ENCODE assay signal across 19 cellular contexts in genomic region chr2:86251840-86252266, GRCh38. TPM values are rescaled to one million over a fixed set of nuclear protein-coding genes. Genes with fewer than 3 reads are reported as not detected.
DNase-seq lines count a peak whose midpoint lies in the region; ATAC-seq and TF ChIP-seq lines count a peak whose summit lies in the region.
"Had no signal": no experiment of that assay in that cellular context is flagged by ENCODE, and none has a peak within 500 bp of the region (broad histone marks: within the 10 kb centered on the region; RNA-seq: fewer than 3 reads in every experiment).

No MANE protein-coding gene starts in this region.

- intact Hi-C loops in body of pancreas (cut with DNase I) = no loop called here
- intact Hi-C loops in CD14-positive monocyte (cut with micrococcal nuclease) = no loop called here

- TF ChIP-seq POLR2A in body of pancreas (IDR thresholded peaks at IDR 0.05) = no peak

- H3K36me3 ChIP-seq in BE2C (no peaks in the 10 kb centered on the region), GM23338 (ENCODE audit: insufficient read depth) (no peaks in the 10 kb centered on the region), body of pancreas (replicated peaks in 1 of 2; ENCODE audit: insufficient read depth in 1 of 2, low read depth in 2 of 2) (no peaks in the 10 kb centered on the region)

- H3K9me3 ChIP-seq in BE2C = no peaks in the 10 kb centered on the region
- H3K9me3 ChIP-seq in body of pancreas = no peaks in the 10 kb centered on the region

- peaks cover 9% of the 10 kb centered on the region; the same call in 1 of the 2 replicates for H3K9me2 ChIP-seq in GM23338 (ENCODE audit: insufficient read depth)

- H3K36me3 Mint-ChIP-seq in GM23338 (ENCODE audit: low read depth) (no peaks in the 10 kb centered on the region), CD14-positive monocyte (no peaks in the 10 kb centered on the region)
- H3K36me3 Mint-ChIP-seq: activated naive CD8-positive, alpha-beta T cell treated with anti-CD3 and anti-CD28 coated beads, Interleukin-2, amount 10 ng/mL, durations not matched to agents 7 days and 5 days; CD8-positive, alpha-beta T cell; natural killer cell had no signal

- no peak overlapping the region for H3K4me2 ChIP-seq in GM23338

- ATAC-seq in GM23338 = no peak
- ATAC-seq in body of pancreas = no peak
- ATAC-seq: CD8-positive, alpha-beta T cell; effector memory CD8-positive, alpha-beta T cell; natural killer cell; right cardiac atrium had no signal

- H3K27me3 ChIP-seq in BE2C = no peaks in the 10 kb centered on the region
- no peaks in the 10 kb centered on the region for H3K27me3 ChIP-seq in GM23338 (ENCODE audit: insufficient read depth)
- no peaks in the 10 kb centered on the region for H3K27me3 ChIP-seq in body of pancreas

- WGBS in body of pancreas, 2 donors = 81 to 87% methylated on average over 10 of the region's 10 CpGs

- H3K4me3 Mint-ChIP-seq in GM23338 = no peak overlapping the region
- H3K4me3 Mint-ChIP-seq in CD14-positive monocyte = no peak overlapping the region
- H3K4me3 Mint-ChIP-seq: activated B cell treated with CpG ODN at 0.5 μM for 24 hours; activated naive CD8-positive, alpha-beta T cell treated with anti-CD3 and anti-CD28 coated beads, Interleukin-2, amount 10 ng/mL, durations not matched to agents 7 days and 5 days; CD8-positive, alpha-beta T cell; effector memory CD8-positive, alpha-beta T cell; natural killer cell had no signal

- no peaks in the 10 kb centered on the region for H3K79me2 ChIP-seq in GM23338 (replicated peaks; ENCODE audit: insufficient read depth)

- H3F3A ChIP-seq in GM23338 (replicated peaks; ENCODE audit: low read depth) = no peaks in the 10 kb centered on the region

- H3K4me1 ChIP-seq in BE2C (peaks cover 11% of the 10 kb centered on the region), GM23338 (ENCODE audit: insufficient read depth) (peaks cover 22% of the 10 kb centered on the region; the same call in 1 of the 2 replicates), body of pancreas (peaks cover 8% of the 10 kb centered on the region)

- H3K27ac ChIP-seq in GM23338 (ENCODE audit: low read depth) (no peak overlapping the region), body of pancreas (no peak overlapping the region)

- H3K27me3 Mint-ChIP-seq in GM23338 (ENCODE audit: insufficient read depth, low read depth, poor library complexity) = peaks cover 9% of the 10 kb centered on the region
- H3K27me3 Mint-ChIP-seq in CD14-positive monocyte (ENCODE audit: low read depth in 3 of 3) = peaks cover 0 to 7% (median 5%) of the 10 kb centered on the region in 3 donors

- H3K27ac Mint-ChIP-seq in GM23338 = 0 out of 2 replicates have a peak overlapping the region, but pooled peaks have one; percentile 20
- H3K27ac Mint-ChIP-seq in CD14-positive monocyte = no peak overlapping the region
- H3K27ac Mint-ChIP-seq: activated B cell treated with CpG ODN at 0.5 μM for 24 hours; activated naive CD8-positive, alpha-beta T cell treated with anti-CD3 and anti-CD28 coated beads, Interleukin-2, amount 10 ng/mL, durations not matched to agents 7 days and 5 days; CD8-positive, alpha-beta T cell; effector memory CD8-positive, alpha-beta T cell; natural killer cell had no signal

- DNase-seq in BE2C = peak; percentile 32
- DNase-seq in GM23338 (ENCODE audit: low spot score) = no peak
- DNase-seq in body of pancreas = peak in 3 of 4 donors; percentile 15 to 35 (median 27)
- peak; percentile 69 for DNase-seq in mesenteric fat pad (ENCODE audit: low spot score)
- no peak for DNase-seq in NCI-H2171 treated with DMSO at 0.1 percent for 48 hours (lab: John Stamatoyannopoulos, UW)
- DNase-seq in hippocampal formation (lab: John Stamatoyannopoulos, UW) = no peak
- DNase-seq in CD14-positive monocyte (ENCODE audit: low spot score) = no peak
- DNase-seq: activated B cell treated with CpG ODN at 0.5 μM for 24 hours; activated CD4-positive, alpha-beta T cell treated with anti-CD3 and anti-CD28 coated beads, Interleukin-2, amount 50 U/mL, for 4 hours; activated effector memory CD4-positive, alpha-beta T cell treated with Interleukin-2 at 50 U/mL for 16 hours; activated naive CD8-positive, alpha-beta T cell treated with anti-CD3 and anti-CD28 coated beads, Interleukin-2, amount 10 ng/mL, durations not matched to agents 7 days and 5 days; CD8-positive, alpha-beta T cell; DND-41; effector memory CD8-positive, alpha-beta T cell; natural killer cell; NCI-H1092; NCI-H187 treated with DMSO at 0.1 percent for 48 hours; T-helper 9 cell had no signal

- H3K4me1 Mint-ChIP-seq in GM23338 = peaks cover 39% of the 10 kb centered on the region
- no peaks in the 10 kb centered on the region for H3K4me1 Mint-ChIP-seq in CD14-positive monocyte
- H3K4me1 Mint-ChIP-seq: activated naive CD8-positive, alpha-beta T cell treated with anti-CD3 and anti-CD28 coated beads, Interleukin-2, amount 10 ng/mL, durations not matched to agents 7 days and 5 days; natural killer cell had no signal

- H3K9me3 Mint-ChIP-seq in GM23338 = no peaks in the 10 kb centered on the region
- peaks cover 0 to 1% (median 0%) of the 10 kb centered on the region in 7 donors for H3K9me3 Mint-ChIP-seq in CD14-positive monocyte
- H3K9me3 Mint-ChIP-seq: activated B cell treated with CpG ODN at 0.5 μM for 24 hours; activated naive CD8-positive, alpha-beta T cell treated with anti-CD3 and anti-CD28 coated beads, Interleukin-2, amount 10 ng/mL, durations not matched to agents 7 days and 5 days; CD8-positive, alpha-beta T cell; effector memory CD8-positive, alpha-beta T cell; natural killer cell had no signal

- TF ChIP-seq CTCF in BE2C (IDR thresholded peaks at IDR 0.05; ENCODE audit: low read depth, low read length) (no peak), GM23338 (conservative IDR thresholded peaks at IDR 0.05; ENCODE audit: low read depth in 2 of 2) (no peak), body of pancreas (IDR thresholded peaks at IDR 0.05) (no peak), CD14-positive monocyte (IDR thresholded peaks at IDR 0.05) (no peak)

- H4K20me1 ChIP-seq in GM23338 (replicated peaks; ENCODE audit: insufficient read depth) = no peaks in the 10 kb centered on the region

- no peak overlapping the region for H2AFZ ChIP-seq in GM23338

- H3K4me3 ChIP-seq in BE2C (ENCODE audit: low read depth, low read length) (no peak overlapping the region), GM23338 (no peak overlapping the region), body of pancreas (no peak overlapping the region)

TF ChIP-seq in GM23338, 12 proteins besides CTCF, POLR2A, EP300 and RAD21:
- no peak for TF ChIP-seq STAT1 (IDR thresholded peaks at IDR 0.05; ENCODE audit: unreplicated experiment)
- no peak for TF ChIP-seq CREB1 (CRISPR knock-in tag; IDR thresholded peaks at IDR 0.05; ENCODE audit: low read depth)

RNA-seq across cellular contexts. Expression of gene MRPL35, which starts 52.6 kb away (rescaled TPM):
- polyA plus RNA-seq in BE2C (2012; ENCODE audit: insufficient read depth, insufficient read length, low read depth) = 24.3 TPM
- total RNA-seq in GM23338 (2014; rRNA removed; shearing (Covaris generic)) = 33.5 and 43.8 TPM in 2 replicates
- polyA plus RNA-seq in GM23338 (2016; fragmentation: Nextera tagmentation; extraction: Ambion mirVana) (57.2 and 62.0 TPM in 2 replicates), CD14-positive monocyte (10 to 100 TPM; 26.9 to 35.0 TPM)
- total RNA-seq in body of pancreas (1 to 10 TPM; 3.6 to 8.3 TPM), mesenteric fat pad (30.9 TPM)

RNA-seq across cellular contexts. Expression of gene IMMT, which starts 56.6 kb away (rescaled TPM):
- 48.0 TPM for polyA plus RNA-seq in BE2C (2012; ENCODE audit: insufficient read depth, insufficient read length, low read depth)
- total RNA-seq in GM23338 (2014; rRNA removed; shearing (Covaris generic)) = 83.1 and 96.7 TPM in 2 replicates
- polyA plus RNA-seq in GM23338 (2016; fragmentation: Nextera tagmentation; extraction: Ambion mirVana) (65.3 and 71.0 TPM in 2 replicates), CD14-positive monocyte (10 to 100 TPM; 41.2 to 54.0 TPM)
- total RNA-seq in body of pancreas (10 to 100 TPM; 37.1 to 46.1 TPM), mesenteric fat pad (85.2 TPM)

Comparison
In these comparisons a context has a peak if more than half of its experiments do, and no peak if none do; other contexts are left out.
1. DNase-seq: peak in BE2C (single experiment), body of pancreas (3 of 4) and mesenteric fat pad (single experiment); none in GM23338 (single experiment), NCI-H2171 treated with DMSO at 0.1 percent for 48 hours (single experiment), hippocampal formation (0 of 2) and CD14-positive monocyte (single experiment).